Comparison of ENCODE assay signal across 2 cellular contexts in genomic region chr15:81297147-81297572, GRCh38.
TF ChIP-seq lines count a peak whose summit lies in the region.

No MANE protein-coding gene starts in this region.

TF ChIP-seq in liver, 16 proteins besides CTCF, POLR2A, EP300 and RAD21:
- TF ChIP-seq JUND (IDR thresholded peaks at IDR 0.05) (no peak), FOXA2 (IDR thresholded peaks at IDR 0.05) (no peak), ZBTB33 (IDR thresholded peaks at IDR 0.05) (no peak), ATF3 (IDR thresholded peaks at IDR 0.05) (no peak), GABPA (IDR thresholded peaks at IDR 0.05 in 1 of 2, conservative IDR thresholded peaks at IDR 0.05 in 1 of 2) (no peak), RXRA (IDR thresholded peaks at IDR 0.05) (no peak), NR2F2 (IDR thresholded peaks at IDR 0.05) (no peak), YY1 (IDR thresholded peaks at IDR 0.05) (no peak), HNF4G (IDR thresholded peaks at IDR 0.05) (no peak), SP1 (IDR thresholded peaks at IDR 0.05) (no peak), TAF1 (conservative IDR thresholded peaks at IDR 0.05) (no peak), EGR1 (IDR thresholded peaks at IDR 0.05; ENCODE audit: low read depth in 2 of 2) (no peak), HNF4A (conservative IDR thresholded peaks at IDR 0.05) (no peak), FOXA1 (IDR thresholded peaks at IDR 0.05) (no peak)
- TF ChIP-seq, protein P1, sequence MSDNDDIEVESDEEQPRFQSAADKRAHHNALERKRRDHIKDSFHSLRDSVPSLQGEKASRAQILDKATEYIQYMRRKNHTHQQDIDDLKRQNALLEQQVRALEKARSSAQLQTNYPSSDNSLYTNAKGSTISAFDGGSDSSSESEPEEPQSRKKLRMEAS (IDR thresholded peaks at IDR 0.05): no peak
- TF ChIP-seq, protein P2, sequence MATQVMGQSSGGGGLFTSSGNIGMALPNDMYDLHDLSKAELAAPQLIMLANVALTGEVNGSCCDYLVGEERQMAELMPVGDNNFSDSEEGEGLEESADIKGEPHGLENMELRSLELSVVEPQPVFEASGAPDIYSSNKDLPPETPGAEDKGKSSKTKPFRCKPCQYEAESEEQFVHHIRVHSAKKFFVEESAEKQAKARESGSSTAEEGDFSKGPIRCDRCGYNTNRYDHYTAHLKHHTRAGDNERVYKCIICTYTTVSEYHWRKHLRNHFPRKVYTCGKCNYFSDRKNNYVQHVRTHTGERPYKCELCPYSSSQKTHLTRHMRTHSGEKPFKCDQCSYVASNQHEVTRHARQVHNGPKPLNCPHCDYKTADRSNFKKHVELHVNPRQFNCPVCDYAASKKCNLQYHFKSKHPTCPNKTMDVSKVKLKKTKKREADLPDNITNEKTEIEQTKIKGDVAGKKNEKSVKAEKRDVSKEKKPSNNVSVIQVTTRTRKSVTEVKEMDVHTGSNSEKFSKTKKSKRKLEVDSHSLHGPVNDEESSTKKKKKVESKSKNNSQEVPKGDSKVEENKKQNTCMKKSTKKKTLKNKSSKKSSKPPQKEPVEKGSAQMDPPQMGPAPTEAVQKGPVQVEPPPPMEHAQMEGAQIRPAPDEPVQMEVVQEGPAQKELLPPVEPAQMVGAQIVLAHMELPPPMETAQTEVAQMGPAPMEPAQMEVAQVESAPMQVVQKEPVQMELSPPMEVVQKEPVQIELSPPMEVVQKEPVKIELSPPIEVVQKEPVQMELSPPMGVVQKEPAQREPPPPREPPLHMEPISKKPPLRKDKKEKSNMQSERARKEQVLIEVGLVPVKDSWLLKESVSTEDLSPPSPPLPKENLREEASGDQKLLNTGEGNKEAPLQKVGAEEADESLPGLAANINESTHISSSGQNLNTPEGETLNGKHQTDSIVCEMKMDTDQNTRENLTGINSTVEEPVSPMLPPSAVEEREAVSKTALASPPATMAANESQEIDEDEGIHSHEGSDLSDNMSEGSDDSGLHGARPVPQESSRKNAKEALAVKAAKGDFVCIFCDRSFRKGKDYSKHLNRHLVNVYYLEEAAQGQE (IDR thresholded peaks at IDR 0.05): no peak
TF ChIP-seq in liver: peak in this region for 0.

TF ChIP-seq in HepG2, 621 proteins besides CTCF, POLR2A, EP300 and RAD21:
- TF ChIP-seq CEBPZ (IDR thresholded peaks at IDR 0.05; ENCODE audit: low read length) (no peak), POLR2AphosphoS2 (IDR thresholded peaks at IDR 0.05; ENCODE audit: low read depth, low read length) (no peak), SP140L (CRISPR knock-in tag; IDR thresholded peaks at IDR 0.05; ENCODE audit: borderline replicate concordance) (no peak), ZNF615 (CRISPR knock-in tag; IDR thresholded peaks at IDR 0.05; ENCODE audit: borderline replicate concordance) (no peak), ZNF205 (CRISPR knock-in tag; IDR thresholded peaks at IDR 0.05) (no peak), NFE2 (CRISPR knock-in tag; IDR thresholded peaks at IDR 0.05) (no peak), ZEB1 (IDR thresholded peaks at IDR 0.05; ENCODE audit: insufficient replicate concordance, low read depth) (no peak), EED (CRISPR knock-in tag; IDR thresholded peaks at IDR 0.05) (no peak), HNRNPLL (IDR thresholded peaks at IDR 0.05; ENCODE audit: low read depth, low read length, poor library complexity, severe bottlenecking) (no peak), ZNF891 (CRISPR knock-in tag; IDR thresholded peaks at IDR 0.05) (no peak), ZNF619 (CRISPR knock-in tag; IDR thresholded peaks at IDR 0.05) (no peak), TBP (CRISPR knock-in tag; IDR thresholded peaks at IDR 0.05) (no peak), SOX5 (CRISPR knock-in tag; IDR thresholded peaks at IDR 0.05; ENCODE audit: borderline replicate concordance) (no peak), SP4 (CRISPR knock-in tag; IDR thresholded peaks at IDR 0.05) (no peak)
- TF ChIP-seq, protein P3, sequence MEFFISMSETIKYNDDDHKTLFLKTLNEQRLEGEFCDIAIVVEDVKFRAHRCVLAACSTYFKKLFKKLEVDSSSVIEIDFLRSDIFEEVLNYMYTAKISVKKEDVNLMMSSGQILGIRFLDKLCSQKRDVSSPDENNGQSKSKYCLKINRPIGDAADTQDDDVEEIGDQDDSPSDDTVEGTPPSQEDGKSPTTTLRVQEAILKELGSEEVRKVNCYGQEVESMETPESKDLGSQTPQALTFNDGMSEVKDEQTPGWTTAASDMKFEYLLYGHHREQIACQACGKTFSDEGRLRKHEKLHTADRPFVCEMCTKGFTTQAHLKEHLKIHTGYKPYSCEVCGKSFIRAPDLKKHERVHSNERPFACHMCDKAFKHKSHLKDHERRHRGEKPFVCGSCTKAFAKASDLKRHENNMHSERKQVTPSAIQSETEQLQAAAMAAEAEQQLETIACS (CRISPR knock-in tag; IDR thresholded peaks at IDR 0.05): no peak
- TF ChIP-seq, protein P4, sequence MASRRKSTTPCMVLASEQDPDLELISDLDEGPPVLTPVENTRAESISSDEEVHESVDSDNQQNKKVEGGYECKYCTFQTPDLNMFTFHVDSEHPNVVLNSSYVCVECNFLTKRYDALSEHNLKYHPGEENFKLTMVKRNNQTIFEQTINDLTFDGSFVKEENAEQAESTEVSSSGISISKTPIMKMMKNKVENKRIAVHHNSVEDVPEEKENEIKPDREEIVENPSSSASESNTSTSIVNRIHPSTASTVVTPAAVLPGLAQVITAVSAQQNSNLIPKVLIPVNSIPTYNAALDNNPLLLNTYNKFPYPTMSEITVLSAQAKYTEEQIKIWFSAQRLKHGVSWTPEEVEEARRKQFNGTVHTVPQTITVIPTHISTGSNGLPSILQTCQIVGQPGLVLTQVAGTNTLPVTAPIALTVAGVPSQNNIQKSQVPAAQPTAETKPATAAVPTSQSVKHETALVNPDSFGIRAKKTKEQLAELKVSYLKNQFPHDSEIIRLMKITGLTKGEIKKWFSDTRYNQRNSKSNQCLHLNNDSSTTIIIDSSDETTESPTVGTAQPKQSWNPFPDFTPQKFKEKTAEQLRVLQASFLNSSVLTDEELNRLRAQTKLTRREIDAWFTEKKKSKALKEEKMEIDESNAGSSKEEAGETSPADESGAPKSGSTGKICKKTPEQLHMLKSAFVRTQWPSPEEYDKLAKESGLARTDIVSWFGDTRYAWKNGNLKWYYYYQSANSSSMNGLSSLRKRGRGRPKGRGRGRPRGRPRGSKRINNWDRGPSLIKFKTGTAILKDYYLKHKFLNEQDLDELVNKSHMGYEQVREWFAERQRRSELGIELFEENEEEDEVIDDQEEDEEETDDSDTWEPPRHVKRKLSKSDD (CRISPR knock-in tag; IDR thresholded peaks at IDR 0.05; ENCODE audit: low read depth): no peak
- TF ChIP-seq, protein P5, sequence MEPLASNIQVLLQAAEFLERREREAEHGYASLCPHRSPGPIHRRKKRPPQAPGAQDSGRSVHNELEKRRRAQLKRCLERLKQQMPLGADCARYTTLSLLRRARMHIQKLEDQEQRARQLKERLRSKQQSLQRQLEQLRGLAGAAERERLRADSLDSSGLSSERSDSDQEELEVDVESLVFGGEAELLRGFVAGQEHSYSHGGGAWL (CRISPR knock-in tag; IDR thresholded peaks at IDR 0.05): no peak
